1 cellular context compared by ENCODE assay signal in the genomic region with DNA sequence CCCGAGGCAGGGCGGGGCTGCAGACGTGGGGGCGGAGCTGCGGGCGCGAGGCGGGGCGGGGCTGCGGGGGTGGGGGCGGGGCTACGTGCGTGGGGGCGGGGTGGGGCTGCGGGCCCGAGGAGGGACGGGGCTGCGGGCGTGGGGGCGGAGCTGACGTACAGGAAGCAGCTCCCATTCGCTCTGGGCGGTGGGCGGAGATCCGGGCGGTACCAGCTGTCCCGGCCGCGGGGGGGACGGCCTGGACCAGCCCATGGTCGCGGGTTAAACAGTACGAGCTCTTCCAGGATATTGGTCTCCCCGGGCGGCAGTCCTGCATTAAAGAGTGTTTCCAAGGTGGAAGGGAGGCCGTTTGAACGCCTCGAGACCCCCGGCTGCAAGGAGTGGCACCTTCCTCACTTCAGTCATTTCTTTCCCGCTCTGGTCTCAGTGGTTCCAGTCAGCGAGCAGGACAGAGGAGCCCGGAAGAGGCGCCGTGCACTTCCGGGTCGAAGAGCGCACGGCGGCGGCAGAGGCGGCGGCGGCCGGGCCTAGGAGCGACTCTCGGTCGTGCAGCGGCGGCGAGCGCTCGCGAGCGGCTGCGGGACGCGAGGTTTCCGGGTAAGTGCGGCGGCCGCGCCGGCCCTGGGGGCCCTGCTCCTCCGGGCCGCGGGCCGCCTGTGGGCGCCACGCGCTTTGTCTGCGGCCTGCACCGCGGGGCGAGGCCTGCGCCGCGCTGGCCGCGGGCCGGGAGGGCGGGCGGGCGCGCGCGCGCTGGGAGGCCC.
A peak's percentile ranks its signal among the peaks of the same experiment; 100 is the strongest.
TF ChIP-seq lines count a peak whose summit lies in the region.

A gene with protein sequence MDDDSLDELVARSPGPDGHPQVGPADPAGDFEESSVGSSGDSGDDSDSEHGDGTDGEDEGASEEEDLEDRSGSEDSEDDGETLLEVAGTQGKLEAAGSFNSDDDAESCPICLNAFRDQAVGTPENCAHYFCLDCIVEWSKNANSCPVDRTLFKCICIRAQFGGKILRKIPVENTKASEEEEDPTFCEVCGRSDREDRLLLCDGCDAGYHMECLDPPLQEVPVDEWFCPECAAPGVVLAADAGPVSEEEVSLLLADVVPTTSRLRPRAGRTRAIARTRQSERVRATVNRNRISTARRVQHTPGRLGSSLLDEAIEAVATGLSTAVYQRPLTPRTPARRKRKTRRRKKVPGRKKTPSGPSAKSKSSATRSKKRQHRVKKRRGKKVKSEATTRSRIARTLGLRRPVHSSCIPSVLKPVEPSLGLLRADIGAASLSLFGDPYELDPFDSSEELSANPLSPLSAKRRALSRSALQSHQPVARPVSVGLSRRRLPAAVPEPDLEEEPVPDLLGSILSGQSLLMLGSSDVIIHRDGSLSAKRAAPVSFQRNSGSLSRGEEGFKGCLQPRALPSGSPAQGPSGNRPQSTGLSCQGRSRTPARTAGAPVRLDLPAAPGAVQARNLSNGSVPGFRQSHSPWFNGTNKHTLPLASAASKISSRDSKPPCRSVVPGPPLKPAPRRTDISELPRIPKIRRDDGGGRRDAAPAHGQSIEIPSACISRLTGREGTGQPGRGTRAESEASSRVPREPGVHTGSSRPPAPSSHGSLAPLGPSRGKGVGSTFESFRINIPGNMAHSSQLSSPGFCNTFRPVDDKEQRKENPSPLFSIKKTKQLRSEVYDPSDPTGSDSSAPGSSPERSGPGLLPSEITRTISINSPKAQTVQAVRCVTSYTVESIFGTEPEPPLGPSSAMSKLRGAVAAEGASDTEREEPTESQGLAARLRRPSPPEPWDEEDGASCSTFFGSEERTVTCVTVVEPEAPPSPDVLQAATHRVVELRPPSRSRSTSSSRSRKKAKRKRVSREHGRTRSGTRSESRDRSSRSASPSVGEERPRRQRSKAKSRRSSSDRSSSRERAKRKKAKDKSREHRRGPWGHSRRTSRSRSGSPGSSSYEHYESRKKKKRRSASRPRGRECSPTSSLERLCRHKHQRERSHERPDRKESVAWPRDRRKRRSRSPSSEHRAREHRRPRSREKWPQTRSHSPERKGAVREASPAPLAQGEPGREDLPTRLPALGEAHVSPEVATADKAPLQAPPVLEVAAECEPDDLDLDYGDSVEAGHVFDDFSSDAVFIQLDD (N-terminal part only) (plus strand): TSS at position 475 of the 761 bp plus-strand sequence. CDS start 5,043 bp downstream, outside the sequence.

TF ChIP-seq in K562, 482 proteins besides CTCF, POLR2A, EP300 and RAD21 (continued from another document and continues in another):
- TF ChIP-seq, protein P1, sequence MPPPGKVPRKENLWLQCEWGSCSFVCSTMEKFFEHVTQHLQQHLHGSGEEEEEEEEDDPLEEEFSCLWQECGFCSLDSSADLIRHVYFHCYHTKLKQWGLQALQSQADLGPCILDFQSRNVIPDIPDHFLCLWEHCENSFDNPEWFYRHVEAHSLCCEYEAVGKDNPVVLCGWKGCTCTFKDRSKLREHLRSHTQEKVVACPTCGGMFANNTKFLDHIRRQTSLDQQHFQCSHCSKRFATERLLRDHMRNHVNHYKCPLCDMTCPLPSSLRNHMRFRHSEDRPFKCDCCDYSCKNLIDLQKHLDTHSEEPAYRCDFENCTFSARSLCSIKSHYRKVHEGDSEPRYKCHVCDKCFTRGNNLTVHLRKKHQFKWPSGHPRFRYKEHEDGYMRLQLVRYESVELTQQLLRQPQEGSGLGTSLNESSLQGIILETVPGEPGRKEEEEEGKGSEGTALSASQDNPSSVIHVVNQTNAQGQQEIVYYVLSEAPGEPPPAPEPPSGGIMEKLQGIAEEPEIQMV (tag; conservative IDR thresholded peaks at IDR 0.05; ENCODE audit: low read depth): no peak
- TF ChIP-seq ZNF780A (CRISPR knock-in tag; IDR thresholded peaks at IDR 0.05) (no peak), NCOA4 (IDR thresholded peaks at IDR 0.05; ENCODE audit: partially characterized antibody) (no peak), KLF6 (CRISPR knock-in tag; IDR thresholded peaks at IDR 0.05; ENCODE audit: borderline replicate concordance) (no peak), CBX2 (IDR thresholded peaks at IDR 0.05; ENCODE audit: insufficient read depth, low read length, poor library complexity, severe bottlenecking) (no peak), FIP1L1 (IDR thresholded peaks at IDR 0.05; ENCODE audit: low read depth, low read length, poor library complexity, severe bottlenecking) (peak; percentile 66), HCFC1 (IDR thresholded peaks at IDR 0.05; ENCODE audit: low read depth, low read length) (peak; percentile 78), ZNF445 (CRISPR knock-in tag; IDR thresholded peaks at IDR 0.05; ENCODE audit: low read depth) (no peak), DDX20 (tag; IDR thresholded peaks at IDR 0.05; ENCODE audit: low read depth) (no peak), FOXK2 (conservative IDR thresholded peaks at IDR 0.05 in 1 of 2, IDR thresholded peaks at IDR 0.05 in 1 of 2; ENCODE audit: low read depth in 2 of 2) (peak in 1 of 2 experiments; percentile 100; a peak in 2 of 4 replicates), GABPA (tag; conservative IDR thresholded peaks at IDR 0.05; ENCODE audit: low read depth) (peak; percentile 98), CCNT2 (IDR thresholded peaks at IDR 0.05; ENCODE audit: borderline replicate concordance, extremely low read depth, insufficient read length, low read depth, low read length) (peak; percentile 34), ZNF561 (CRISPR knock-in tag; conservative IDR thresholded peaks at IDR 0.05) (no peak), ARID2 (IDR thresholded peaks at IDR 0.05) (no peak), POU5F1 (IDR thresholded peaks at IDR 0.05; ENCODE audit: borderline replicate concordance, low read depth, low read length, partially characterized antibody) (peak; percentile 44)
- TF ChIP-seq, protein P2, sequence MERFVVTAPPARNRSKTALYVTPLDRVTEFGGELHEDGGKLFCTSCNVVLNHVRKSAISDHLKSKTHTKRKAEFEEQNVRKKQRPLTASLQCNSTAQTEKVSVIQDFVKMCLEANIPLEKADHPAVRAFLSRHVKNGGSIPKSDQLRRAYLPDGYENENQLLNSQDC (CRISPR knock-in tag; IDR thresholded peaks at IDR 0.05): no peak; the same call in 1 of the 2 replicates
- TF ChIP-seq, protein P3, sequence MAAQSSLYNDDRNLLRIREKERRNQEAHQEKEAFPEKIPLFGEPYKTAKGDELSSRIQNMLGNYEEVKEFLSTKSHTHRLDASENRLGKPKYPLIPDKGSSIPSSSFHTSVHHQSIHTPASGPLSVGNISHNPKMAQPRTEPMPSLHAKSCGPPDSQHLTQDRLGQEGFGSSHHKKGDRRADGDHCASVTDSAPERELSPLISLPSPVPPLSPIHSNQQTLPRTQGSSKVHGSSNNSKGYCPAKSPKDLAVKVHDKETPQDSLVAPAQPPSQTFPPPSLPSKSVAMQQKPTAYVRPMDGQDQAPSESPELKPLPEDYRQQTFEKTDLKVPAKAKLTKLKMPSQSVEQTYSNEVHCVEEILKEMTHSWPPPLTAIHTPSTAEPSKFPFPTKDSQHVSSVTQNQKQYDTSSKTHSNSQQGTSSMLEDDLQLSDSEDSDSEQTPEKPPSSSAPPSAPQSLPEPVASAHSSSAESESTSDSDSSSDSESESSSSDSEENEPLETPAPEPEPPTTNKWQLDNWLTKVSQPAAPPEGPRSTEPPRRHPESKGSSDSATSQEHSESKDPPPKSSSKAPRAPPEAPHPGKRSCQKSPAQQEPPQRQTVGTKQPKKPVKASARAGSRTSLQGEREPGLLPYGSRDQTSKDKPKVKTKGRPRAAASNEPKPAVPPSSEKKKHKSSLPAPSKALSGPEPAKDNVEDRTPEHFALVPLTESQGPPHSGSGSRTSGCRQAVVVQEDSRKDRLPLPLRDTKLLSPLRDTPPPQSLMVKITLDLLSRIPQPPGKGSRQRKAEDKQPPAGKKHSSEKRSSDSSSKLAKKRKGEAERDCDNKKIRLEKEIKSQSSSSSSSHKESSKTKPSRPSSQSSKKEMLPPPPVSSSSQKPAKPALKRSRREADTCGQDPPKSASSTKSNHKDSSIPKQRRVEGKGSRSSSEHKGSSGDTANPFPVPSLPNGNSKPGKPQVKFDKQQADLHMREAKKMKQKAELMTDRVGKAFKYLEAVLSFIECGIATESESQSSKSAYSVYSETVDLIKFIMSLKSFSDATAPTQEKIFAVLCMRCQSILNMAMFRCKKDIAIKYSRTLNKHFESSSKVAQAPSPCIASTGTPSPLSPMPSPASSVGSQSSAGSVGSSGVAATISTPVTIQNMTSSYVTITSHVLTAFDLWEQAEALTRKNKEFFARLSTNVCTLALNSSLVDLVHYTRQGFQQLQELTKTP (IDR thresholded peaks at IDR 0.05; ENCODE audit: low read depth in 1 of 2, partially characterized antibody in 2 of 2): peak in 1 of 2 experiments; percentile 42
- TF ChIP-seq, protein P4, sequence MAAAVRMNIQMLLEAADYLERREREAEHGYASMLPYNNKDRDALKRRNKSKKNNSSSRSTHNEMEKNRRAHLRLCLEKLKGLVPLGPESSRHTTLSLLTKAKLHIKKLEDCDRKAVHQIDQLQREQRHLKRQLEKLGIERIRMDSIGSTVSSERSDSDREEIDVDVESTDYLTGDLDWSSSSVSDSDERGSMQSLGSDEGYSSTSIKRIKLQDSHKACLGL (CRISPR knock-in tag; IDR thresholded peaks at IDR 0.05; ENCODE audit: borderline replicate concordance, poor library complexity, severe bottlenecking): no peak
- TF ChIP-seq, protein P5, sequence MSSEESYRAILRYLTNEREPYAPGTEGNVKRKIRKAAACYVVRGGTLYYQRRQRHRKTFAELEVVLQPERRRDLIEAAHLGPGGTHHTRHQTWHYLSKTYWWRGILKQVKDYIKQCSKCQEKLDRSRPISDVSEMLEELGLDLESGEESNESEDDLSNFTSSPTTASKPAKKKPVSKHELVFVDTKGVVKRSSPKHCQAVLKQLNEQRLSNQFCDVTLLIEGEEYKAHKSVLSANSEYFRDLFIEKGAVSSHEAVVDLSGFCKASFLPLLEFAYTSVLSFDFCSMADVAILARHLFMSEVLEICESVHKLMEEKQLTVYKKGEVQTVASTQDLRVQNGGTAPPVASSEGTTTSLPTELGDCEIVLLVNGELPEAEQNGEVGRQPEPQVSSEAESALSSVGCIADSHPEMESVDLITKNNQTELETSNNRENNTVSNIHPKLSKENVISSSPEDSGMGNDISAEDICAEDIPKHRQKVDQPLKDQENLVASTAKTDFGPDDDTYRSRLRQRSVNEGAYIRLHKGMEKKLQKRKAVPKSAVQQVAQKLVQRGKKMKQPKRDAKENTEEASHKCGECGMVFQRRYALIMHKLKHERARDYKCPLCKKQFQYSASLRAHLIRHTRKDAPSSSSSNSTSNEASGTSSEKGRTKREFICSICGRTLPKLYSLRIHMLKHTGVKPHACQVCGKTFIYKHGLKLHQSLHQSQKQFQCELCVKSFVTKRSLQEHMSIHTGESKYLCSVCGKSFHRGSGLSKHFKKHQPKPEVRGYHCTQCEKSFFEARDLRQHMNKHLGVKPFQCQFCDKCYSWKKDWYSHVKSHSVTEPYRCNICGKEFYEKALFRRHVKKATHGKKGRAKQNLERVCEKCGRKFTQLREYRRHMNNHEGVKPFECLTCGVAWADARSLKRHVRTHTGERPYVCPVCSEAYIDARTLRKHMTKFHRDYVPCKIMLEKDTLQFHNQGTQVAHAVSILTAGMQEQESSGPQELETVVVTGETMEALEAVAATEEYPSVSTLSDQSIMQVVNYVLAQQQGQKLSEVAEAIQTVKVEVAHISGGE (CRISPR knock-in tag; IDR thresholded peaks at IDR 0.05): peak in 2 of 3 experiments; percentile 81 to 96; a peak in 4 of 6 replicates
- TF ChIP-seq, protein P6, sequence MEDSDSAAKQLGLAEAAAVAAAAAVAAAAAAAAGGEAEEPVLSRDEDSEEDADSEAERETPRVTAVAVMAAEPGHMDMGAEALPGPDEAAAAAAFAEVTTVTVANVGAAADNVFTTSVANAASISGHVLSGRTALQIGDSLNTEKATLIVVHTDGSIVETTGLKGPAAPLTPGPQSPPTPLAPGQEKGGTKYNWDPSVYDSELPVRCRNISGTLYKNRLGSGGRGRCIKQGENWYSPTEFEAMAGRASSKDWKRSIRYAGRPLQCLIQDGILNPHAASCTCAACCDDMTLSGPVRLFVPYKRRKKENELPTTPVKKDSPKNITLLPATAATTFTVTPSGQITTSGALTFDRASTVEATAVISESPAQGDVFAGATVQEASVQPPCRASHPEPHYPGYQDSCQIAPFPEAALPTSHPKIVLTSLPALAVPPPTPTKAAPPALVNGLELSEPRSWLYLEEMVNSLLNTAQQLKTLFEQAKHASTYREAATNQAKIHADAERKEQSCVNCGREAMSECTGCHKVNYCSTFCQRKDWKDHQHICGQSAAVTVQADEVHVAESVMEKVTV (CRISPR knock-in tag; IDR thresholded peaks at IDR 0.05): no peak
- TF ChIP-seq, protein P7, sequence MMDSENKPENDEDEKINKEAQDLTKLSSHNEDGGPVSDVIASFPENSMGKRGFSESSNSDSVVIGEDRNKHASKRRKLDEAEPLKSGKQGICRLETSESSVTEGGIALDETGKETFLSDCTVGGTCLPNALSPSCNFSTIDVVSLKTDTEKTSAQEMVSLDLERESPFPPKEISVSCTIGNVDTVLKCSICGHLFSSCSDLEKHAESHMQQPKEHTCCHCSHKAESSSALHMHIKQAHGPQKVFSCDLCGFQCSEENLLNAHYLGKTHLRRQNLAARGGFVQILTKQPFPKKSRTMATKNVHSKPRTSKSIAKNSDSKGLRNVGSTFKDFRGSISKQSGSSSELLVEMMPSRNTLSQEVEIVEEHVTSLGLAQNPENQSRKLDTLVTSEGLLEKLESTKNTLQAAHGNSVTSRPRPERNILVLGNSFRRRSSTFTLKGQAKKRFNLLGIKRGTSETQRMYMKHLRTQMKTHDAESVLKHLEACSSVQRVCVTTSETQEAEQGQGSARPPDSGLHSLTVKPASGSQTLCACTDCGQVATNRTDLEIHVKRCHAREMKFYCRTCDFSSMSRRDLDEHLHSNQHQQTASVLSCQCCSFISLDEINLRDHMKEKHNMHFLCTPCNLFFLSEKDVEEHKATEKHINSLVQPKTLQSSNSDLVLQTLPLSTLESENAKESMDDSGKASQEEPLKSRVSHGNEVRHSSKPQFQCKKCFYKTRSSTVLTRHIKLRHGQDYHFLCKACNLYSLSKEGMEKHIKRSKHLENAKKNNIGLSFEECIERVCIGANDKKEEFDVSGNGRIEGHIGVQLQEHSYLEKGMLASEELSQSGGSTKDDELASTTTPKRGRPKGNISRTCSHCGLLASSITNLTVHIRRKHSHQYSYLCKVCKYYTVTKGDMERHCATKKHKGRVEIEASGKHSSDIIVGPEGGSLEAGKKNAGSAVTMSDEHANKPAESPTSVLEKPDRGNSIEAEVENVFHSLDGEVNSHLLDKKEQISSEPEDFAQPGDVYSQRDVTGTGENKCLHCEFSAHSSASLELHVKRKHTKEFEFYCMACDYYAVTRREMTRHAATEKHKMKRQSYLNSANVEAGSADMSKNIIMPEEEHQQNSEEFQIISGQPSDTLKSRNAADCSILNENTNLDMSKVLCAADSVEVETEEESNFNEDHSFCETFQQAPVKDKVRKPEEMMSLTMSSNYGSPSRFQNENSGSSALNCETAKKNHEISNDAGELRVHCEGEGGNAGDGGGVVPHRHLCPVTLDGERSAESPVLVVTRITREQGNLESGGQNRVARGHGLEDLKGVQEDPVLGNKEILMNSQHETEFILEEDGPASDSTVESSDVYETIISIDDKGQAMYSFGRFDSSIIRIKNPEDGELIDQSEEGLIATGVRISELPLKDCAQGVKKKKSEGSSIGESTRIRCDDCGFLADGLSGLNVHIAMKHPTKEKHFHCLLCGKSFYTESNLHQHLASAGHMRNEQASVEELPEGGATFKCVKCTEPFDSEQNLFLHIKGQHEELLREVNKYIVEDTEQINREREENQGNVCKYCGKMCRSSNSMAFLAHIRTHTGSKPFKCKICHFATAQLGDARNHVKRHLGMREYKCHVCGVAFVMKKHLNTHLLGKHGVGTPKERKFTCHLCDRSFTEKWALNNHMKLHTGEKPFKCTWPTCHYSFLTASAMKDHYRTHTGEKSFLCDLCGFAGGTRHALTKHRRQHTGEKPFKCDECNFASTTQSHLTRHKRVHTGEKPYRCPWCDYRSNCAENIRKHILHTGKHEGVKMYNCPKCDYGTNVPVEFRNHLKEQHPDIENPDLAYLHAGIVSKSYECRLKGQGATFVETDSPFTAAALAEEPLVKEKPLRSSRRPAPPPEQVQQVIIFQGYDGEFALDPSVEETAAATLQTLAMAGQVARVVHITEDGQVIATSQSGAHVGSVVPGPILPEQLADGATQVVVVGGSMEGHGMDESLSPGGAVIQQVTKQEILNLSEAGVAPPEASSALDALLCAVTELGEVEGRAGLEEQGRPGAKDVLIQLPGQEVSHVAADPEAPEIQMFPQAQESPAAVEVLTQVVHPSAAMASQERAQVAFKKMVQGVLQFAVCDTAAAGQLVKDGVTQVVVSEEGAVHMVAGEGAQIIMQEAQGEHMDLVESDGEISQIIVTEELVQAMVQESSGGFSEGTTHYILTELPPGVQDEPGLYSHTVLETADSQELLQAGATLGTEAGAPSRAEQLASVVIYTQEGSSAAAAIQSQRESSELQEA (IDR thresholded peaks at IDR 0.05; ENCODE audit: low read depth): no peak; the same call in 1 of the 2 replicates
